Comparison of ENCODE assay signal across 13 cellular contexts in the genomic region with DNA sequence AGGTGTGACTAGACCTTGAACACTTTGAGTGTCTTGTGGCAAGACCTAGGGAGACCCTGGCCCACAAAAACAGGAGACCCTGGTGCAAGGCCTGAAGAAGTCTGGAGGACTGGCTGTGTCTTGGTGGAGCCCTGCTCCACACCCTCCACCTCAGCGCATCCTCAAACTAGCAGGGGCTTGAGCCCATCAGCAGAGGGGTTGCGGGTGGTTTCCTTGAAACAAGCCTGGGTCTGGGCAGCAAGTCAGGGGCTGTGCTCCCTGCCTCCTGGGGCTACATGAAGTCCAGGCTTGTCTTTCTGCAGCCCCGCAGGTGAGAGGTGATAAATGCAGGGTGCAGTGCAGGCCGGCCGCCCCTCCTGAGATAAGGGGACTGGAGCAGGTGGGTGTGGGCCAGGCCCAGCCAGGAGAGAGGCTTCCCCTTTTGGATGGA. TPM values are rescaled to one million over a fixed set of nuclear protein-coding genes. Genes with fewer than 3 reads are reported as not detected.
DNase-seq lines count a peak whose midpoint lies in the region; ATAC-seq and TF ChIP-seq lines count a peak whose summit lies in the region.
"Had no signal": no experiment of that assay in that cellular context is flagged by ENCODE, and none has a peak within 500 bp of the region (broad histone marks: within the 10 kb centered on the region; RNA-seq: fewer than 3 reads in every experiment).

No MANE protein-coding gene starts in this region.

- H3K27me3 Mint-ChIP-seq in endodermal cell (ENCODE audit: insufficient read depth), result peaks cover 73% of the 10 kb centered on the region
- H3K27me3 Mint-ChIP-seq in neural progenitor cell (ENCODE audit: insufficient read depth, low read depth), result peaks cover 5% of the 10 kb centered on the region

- DNase-seq in heart right ventricle (no peak), Right ventricle myocardium superior (no peak), endodermal cell (no peak), neural progenitor cell (ENCODE audit: low spot score) (peak; percentile 28), uterus (no peak), DMS153 treated with DMSO at 0.1 percent for 48 hours (lab: John Stamatoyannopoulos, UW; ENCODE audit: unreplicated experiment) (no peak), NOMO-1 treated with dmso at 0.1 percent for 144 hours (lab: John Stamatoyannopoulos, UW; ENCODE audit: unreplicated experiment) (no peak)
- DNase-seq: GDM1; left lung; NCI-H2029 treated with DMSO at 0.1 percent for 48 hours; Peyer's patch; stimulated activated CD8-positive, alpha-beta memory T cell treated with anti-CD3 and anti-CD28 coated beads, Interleukin-4, amount 100 ng/mL, for 48 hours had no signal

- TF ChIP-seq POLR2A in uterus (IDR thresholded peaks at IDR 0.05), result no peak

- H3K36me3 ChIP-seq in heart right ventricle, result no peaks in the 10 kb centered on the region
- no peaks in the 10 kb centered on the region for H3K36me3 ChIP-seq in endodermal cell (ENCODE audit: control insufficient read depth, insufficient read depth, low read length)
- H3K36me3 ChIP-seq in neural progenitor cell, result no peaks in the 10 kb centered on the region
- no peaks in the 10 kb centered on the region for H3K36me3 ChIP-seq in uterus
- H3K36me3 ChIP-seq: left lung, Peyer's patch had no signal

- H3K79me2 ChIP-seq in neural progenitor cell (ENCODE audit: low read depth), result peaks cover 8% of the 10 kb centered on the region

- H3K9me3 ChIP-seq in heart right ventricle (peaks cover 0 to 3% (median 0%) of the 10 kb centered on the region in 11 donors), endodermal cell (ENCODE audit: control insufficient read depth, low read length) (no peaks in the 10 kb centered on the region), neural progenitor cell (ENCODE audit: low read depth) (no peaks in the 10 kb centered on the region), uterus (no peaks in the 10 kb centered on the region)
- H3K9me3 ChIP-seq: left lung, Peyer's patch had no signal

- TF ChIP-seq CTCF in heart right ventricle (IDR thresholded peaks at IDR 0.05) (no peak), endodermal cell (conservative IDR thresholded peaks at IDR 0.05) (no peak), neural progenitor cell (IDR thresholded peaks at IDR 0.05) (peak; percentile 6), uterus (IDR thresholded peaks at IDR 0.05) (no peak)

- H3K4me3 Mint-ChIP-seq in endodermal cell (peak overlapping the region; percentile 75), neural progenitor cell (peak overlapping the region; percentile 84)

- H3K4me1 Mint-ChIP-seq in endodermal cell (peaks cover 13% of the 10 kb centered on the region), neural progenitor cell (peaks cover 28% of the 10 kb centered on the region)

- intact Hi-C loops in heart right ventricle (cut with DNase I) (loop anchor here in 8 of 10 donors (2.0 to 10.0 kb wide), 8 partner anchors 45 to 688 kb away; a partner anchor contains a TSS), Right ventricle myocardium superior (cut with DNase I) (loop anchor here (5.0 kb wide), 1 partner anchor 185 kb away; a partner anchor contains a TSS), uterus (cut with DNase I; ENCODE audit: low total_unique reads) (loop anchor here (10.0 kb wide), 1 partner anchor 178 kb away; no protein-coding TSS in a partner anchor)

- H3K27ac ChIP-seq in heart right ventricle (peak overlapping the region in 6 of 10 donors; percentile 4 to 85 (median 54)), endodermal cell (ENCODE audit: low read depth, low read length) (peak overlapping the region; percentile 66), neural progenitor cell (no peak overlapping the region), uterus (peak overlapping the region; percentile 4 to 85)
- H3K27ac ChIP-seq: left lung had no signal

- H3K4me2 ChIP-seq in neural progenitor cell, result peak overlapping the region; percentile 83

- peaks cover 0 to 34% (median 0%) of the 10 kb centered on the region in 7 donors for H3K27me3 ChIP-seq in heart right ventricle
- peaks cover 39% of the 10 kb centered on the region for H3K27me3 ChIP-seq in endodermal cell (ENCODE audit: control insufficient read depth, insufficient read depth, low read length, poor library complexity, severe bottlenecking)
- peaks cover 52% of the 10 kb centered on the region for H3K27me3 ChIP-seq in neural progenitor cell
- no peaks in the 10 kb centered on the region for H3K27me3 ChIP-seq in uterus
- H3K27me3 ChIP-seq: Peyer's patch had no signal

- H3K9ac ChIP-seq in endodermal cell (ENCODE audit: extremely low read depth, low read length, poor library complexity, severe bottlenecking), result no peak overlapping the region
- H3K9ac ChIP-seq in neural progenitor cell, result no peak overlapping the region

- H3K36me3 Mint-ChIP-seq in endodermal cell (ENCODE audit: low read depth) (peaks cover 7% of the 10 kb centered on the region), neural progenitor cell (peaks cover 13% of the 10 kb centered on the region)

- 74 to 85% methylated on average over 5 of the region's 5 CpGs for WGBS in heart right ventricle, 2 donors
- WGBS in endodermal cell (ENCODE audit: insufficient coverage in 1 of 2, insufficient read length in 1 of 2), 2 experiments, result 78 to 94% methylated on average over 3 to 5 of the region's 5 CpGs

- H4K20me1 ChIP-seq in neural progenitor cell (ENCODE audit: low read depth), result peaks cover 19% of the 10 kb centered on the region

- H3F3A ChIP-seq in neural progenitor cell (ENCODE audit: low read depth), result peaks cover 37% of the 10 kb centered on the region

- ATAC-seq in heart right ventricle (no peak), Right ventricle myocardium superior (ENCODE audit: poor library complexity) (no peak), HG03571 (IDR thresholded peaks at IDR 0.05; ENCODE audit: unreplicated experiment) (no peak)
- ATAC-seq: left lung had no signal

- H3K4me3 ChIP-seq in heart right ventricle (peak overlapping the region in 9 of 10 donors; percentile 63 to 85 (median 73)), endodermal cell (ENCODE audit: low read length) (no peak overlapping the region), neural progenitor cell (no peak overlapping the region), uterus (peak overlapping the region; percentile 63 to 75)

- no peak overlapping the region for H3K27ac Mint-ChIP-seq in endodermal cell
- no peak overlapping the region for H3K27ac Mint-ChIP-seq in neural progenitor cell

- H2AFZ ChIP-seq in neural progenitor cell (replicated peaks), result no peak overlapping the region

- H3K4me1 ChIP-seq in heart right ventricle, result peaks cover 5 to 44% (median 26%) of the 10 kb centered on the region in 9 donors
- H3K4me1 ChIP-seq in endodermal cell (ENCODE audit: control insufficient read depth, insufficient read depth, low read length), result peaks cover 5% of the 10 kb centered on the region
- H3K4me1 ChIP-seq in neural progenitor cell, result peaks cover 32% of the 10 kb centered on the region
- peaks cover 0 to 11% of the 10 kb centered on the region in 2 donors for H3K4me1 ChIP-seq in uterus

- H3K9me3 Mint-ChIP-seq in endodermal cell (peaks cover 7% of the 10 kb centered on the region), neural progenitor cell (peaks cover 2% of the 10 kb centered on the region)

RNA-seq across cellular contexts. Expression of a gene that starts 2.9 kb away (rescaled TPM):
- total RNA-seq in heart right ventricle, result 10 to 100 TPM; 16.9 to 48.0 (median 25.4) TPM
- 10 to 100 TPM; 50.3 to 55.3 TPM for polyA plus RNA-seq in heart right ventricle
- total RNA-seq in Right ventricle myocardium superior, result 37.7 TPM
- 10 to 100 TPM; 37.6 to 60.9 TPM for total RNA-seq in endodermal cell
- 174 TPM for polyA plus RNA-seq in endodermal cell (2013, experiment 1 of 2)
- 148 TPM for polyA plus RNA-seq in endodermal cell (2013, experiment 2 of 2)
- 47.8 and 49.3 TPM in 2 replicates for total RNA-seq in neural progenitor cell (ENCODE audit: low replicate concordance)
- total RNA-seq in uterus, result 100 to 1,000 TPM in 1 of 4 donors, 10 to 100 TPM in 3; 42.0 to 213 (median 71.7) TPM

RNA-seq across cellular contexts. Expression of a gene that starts 46.5 kb away (rescaled TPM):
- total RNA-seq in heart right ventricle, result 1 to 10 TPM in 3 of 10 donors, under 1 TPM in 6, not detected in 1; 0.39 to 2.8 (median 0.80) TPM
- 10 to 100 TPM in 1 of 2 donors, 1 to 10 TPM in 1; 1.6 to 14.2 TPM for polyA plus RNA-seq in heart right ventricle
- total RNA-seq in Right ventricle myocardium superior, result 1.1 TPM
- 1 to 10 TPM; 3.0 to 5.1 TPM for total RNA-seq in endodermal cell
- 4.5 TPM for polyA plus RNA-seq in endodermal cell (2013, experiment 1 of 2)
- 5.4 TPM for polyA plus RNA-seq in endodermal cell (2013, experiment 2 of 2)
- total RNA-seq in neural progenitor cell (ENCODE audit: low replicate concordance), result not detected in 2 replicates
- total RNA-seq in uterus, result 1 to 10 TPM in 1 of 4 donors, not detected in 3; 5.2 TPM

Comparison
In these comparisons a context has a peak if more than half of its experiments do, and no peak if none do; other contexts are left out.
1. H3K4me3 ChIP-seq: peak in heart right ventricle (9 of 10) and uterus (2 of 2); none in endodermal cell (single experiment) and neural progenitor cell (single experiment).